ENCODE assay signal across 1 cellular context in the genomic region with DNA sequence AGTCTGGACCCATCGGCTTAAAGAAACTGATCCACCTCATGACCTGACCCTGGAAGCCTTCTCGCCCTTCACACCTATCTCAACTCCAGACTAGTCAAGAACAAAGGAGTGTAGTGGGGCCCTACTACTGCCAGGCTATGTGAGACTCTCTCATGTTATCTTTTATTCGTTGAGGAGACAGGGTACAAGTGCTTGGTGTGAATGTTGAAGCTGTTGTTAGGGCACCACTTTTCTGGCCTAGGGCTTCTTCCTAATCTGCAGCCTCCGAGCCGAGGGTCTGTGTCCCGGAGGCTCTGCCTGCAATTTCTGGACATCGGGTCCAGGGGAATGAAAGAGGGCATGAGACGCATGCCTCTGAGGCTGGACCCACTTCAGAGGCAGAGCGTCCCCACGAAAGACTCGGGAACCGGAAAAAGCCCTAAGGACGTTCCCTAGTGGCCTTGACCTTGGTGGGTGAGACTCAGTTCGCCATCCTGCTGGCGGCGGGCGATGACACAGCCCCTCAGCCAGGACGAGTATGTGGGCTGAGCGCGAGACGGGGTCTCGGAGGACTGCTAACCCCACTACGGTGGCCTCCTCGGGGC.
TF ChIP-seq lines count a peak whose summit lies in the region.

No MANE protein-coding gene starts in this region.

TF ChIP-seq in H1, 55 proteins besides CTCF, POLR2A, EP300 and RAD21:
- TF ChIP-seq MAFK (IDR thresholded peaks at IDR 0.05; ENCODE audit: low read depth, low read length) = no peak
- TF ChIP-seq CBX5 (IDR thresholded peaks at IDR 0.05; ENCODE audit: low read depth, low read length) = no peak
- no peak for TF ChIP-seq EZH2 (IDR thresholded peaks at IDR 0.05; ENCODE audit: low read depth, low read length, severe bottlenecking)
- TF ChIP-seq BRCA1 (IDR thresholded peaks at IDR 0.05; ENCODE audit: low read depth, low read length) = no peak
- TF ChIP-seq SAP30 (IDR thresholded peaks at IDR 0.05; ENCODE audit: insufficient read depth, insufficient replicate concordance, low read length) = no peak
- TF ChIP-seq SRF (IDR thresholded peaks at IDR 0.05; ENCODE audit: low read depth, low read length) = no peak
- TF ChIP-seq, protein P1, sequence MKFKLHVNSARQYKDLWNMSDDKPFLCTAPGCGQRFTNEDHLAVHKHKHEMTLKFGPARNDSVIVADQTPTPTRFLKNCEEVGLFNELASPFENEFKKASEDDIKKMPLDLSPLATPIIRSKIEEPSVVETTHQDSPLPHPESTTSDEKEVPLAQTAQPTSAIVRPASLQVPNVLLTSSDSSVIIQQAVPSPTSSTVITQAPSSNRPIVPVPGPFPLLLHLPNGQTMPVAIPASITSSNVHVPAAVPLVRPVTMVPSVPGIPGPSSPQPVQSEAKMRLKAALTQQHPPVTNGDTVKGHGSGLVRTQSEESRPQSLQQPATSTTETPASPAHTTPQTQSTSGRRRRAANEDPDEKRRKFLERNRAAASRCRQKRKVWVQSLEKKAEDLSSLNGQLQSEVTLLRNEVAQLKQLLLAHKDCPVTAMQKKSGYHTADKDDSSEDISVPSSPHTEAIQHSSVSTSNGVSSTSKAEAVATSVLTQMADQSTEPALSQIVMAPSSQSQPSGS (IDR thresholded peaks at IDR 0.05; ENCODE audit: low read length) = no peak
TF ChIP-seq in H1: peak in this region for 0.
